In genomic region chr1:206635080-206635982, GRCh38 we compare ENCODE assay signal across 1 cellular context.
TF ChIP-seq lines count a peak whose summit lies in the region.

DYRK3 (plus strand) TSS chr1:206635536; CDS start chr1:206635704, 168 bp downstream.

TF ChIP-seq in SK-N-SH, 30 proteins besides CTCF, POLR2A, EP300 and RAD21 (continued from another document):
- TF ChIP-seq RFX5 (IDR thresholded peaks at IDR 0.05; ENCODE audit: low read length) = no peak
- TF ChIP-seq USF2 (IDR thresholded peaks at IDR 0.05; ENCODE audit: borderline replicate concordance, low read depth, low read length) = no peak
- TF ChIP-seq TCF12 (IDR thresholded peaks at IDR 0.05) = no peak; the same call in 1 of the 2 replicates
- 0 out of 2 replicates have a peak, but pooled peaks have one; percentile 40 for TF ChIP-seq TEAD4 (IDR thresholded peaks at IDR 0.05; ENCODE audit: borderline replicate concordance, insufficient read depth)
- no peak for TF ChIP-seq USF1 (IDR thresholded peaks at IDR 0.05; ENCODE audit: borderline replicate concordance, low read depth)
- TF ChIP-seq FOSL2 (IDR thresholded peaks at IDR 0.05; ENCODE audit: borderline replicate concordance, low read depth) = no peak
- no peak for TF ChIP-seq EZH2phosphoT487 (IDR thresholded peaks at IDR 0.05; ENCODE audit: borderline replicate concordance, low read depth)
- no peak for TF ChIP-seq CHD2 (IDR thresholded peaks at IDR 0.05; ENCODE audit: low read length, partially characterized antibody)
- TF ChIP-seq GATA2 (CRISPR knock-in tag; IDR thresholded peaks at IDR 0.05) = no peak
- peak; percentile 88 for TF ChIP-seq POLR2AphosphoS5 (IDR thresholded peaks at IDR 0.05; ENCODE audit: low read depth, low read length)
- TF ChIP-seq TAF1 (IDR thresholded peaks at IDR 0.05; ENCODE audit: borderline replicate concordance, low read depth, low read length) = peak; percentile 89
- 0 out of 2 replicates have a peak, but pooled peaks have one; percentile 9 for TF ChIP-seq PBX3 (IDR thresholded peaks at IDR 0.05)
